In genomic region chr5:131379723-131380122, GRCh38 we compare ENCODE assay signal across 8 cellular contexts.
A peak's percentile ranks its signal among the peaks of the same experiment; 100 is the strongest.
DNase-seq lines count a peak whose midpoint lies in the region; ATAC-seq and TF ChIP-seq lines count a peak whose summit lies in the region.

No MANE protein-coding gene starts in this region.

- peak; percentile 49 for ATAC-seq in GM18909 (IDR thresholded peaks at IDR 0.05; ENCODE audit: poor library complexity, unreplicated experiment)
- ATAC-seq in HG03432 (IDR thresholded peaks at IDR 0.05; ENCODE audit: unreplicated experiment) = peak; percentile 44
- ATAC-seq in activated CD4-positive, CD25-positive, alpha-beta regulatory T cell treated with anti-CD3 and anti-CD28 coated beads, Interleukin-2, amount 50 U/mL, for 24 hours = peak; percentile 69 to 71

- DNase-seq in effector CD8-positive, alpha-beta T cell (lab: John Stamatoyannopoulos, UW) = peak; percentile 59
- DNase-seq in skeletal muscle cell (ENCODE audit: low read depth) (peak; percentile 22), Ammon's horn (ENCODE audit: low spot score) (no peak), NCI-H524 treated with DMSO at 0.1 percent for 48 hours (lab: John Stamatoyannopoulos, UW) (no peak), HEK293T (ENCODE audit: extremely low spot score) (no peak)

- POLR2A ChIA-PET in HEK293T (lab: Yijun Ruan, JAX) = no interaction called here

- H3K4me3 ChIP-seq in skeletal muscle cell (ENCODE audit: low read depth, low read length) = no peak overlapping the region

- CTCF ChIA-PET in HEK293T (lab: Yijun Ruan, JAX) = interaction anchor here (0.7 kb wide), 1 partner anchor 181 kb away, joined by 3 read pairs; no protein-coding TSS in a partner anchor

TF ChIP-seq in HEK293T, 16 proteins besides CTCF, POLR2A, EP300 and RAD21:
- no peak for TF ChIP-seq ZNF384 (IDR thresholded peaks at IDR 0.05)
- TF ChIP-seq PKNOX1 (IDR thresholded peaks at IDR 0.05) = no peak
- no peak for TF ChIP-seq SP1 (IDR thresholded peaks at IDR 0.05)
- TF ChIP-seq TARDBP (IDR thresholded peaks at IDR 0.05) = no peak
- TF ChIP-seq ELF4 (IDR thresholded peaks at IDR 0.05) = no peak
- TF ChIP-seq CTBP1 (IDR thresholded peaks at IDR 0.05; ENCODE audit: borderline replicate concordance) = no peak
- no peak for TF ChIP-seq NFRKB (IDR thresholded peaks at IDR 0.05)
- no peak for TF ChIP-seq FOXA1 (IDR thresholded peaks at IDR 0.05)
- TF ChIP-seq LEF1 (IDR thresholded peaks at IDR 0.05; ENCODE audit: borderline replicate concordance) = no peak
- no peak for TF ChIP-seq HDGF (IDR thresholded peaks at IDR 0.05; ENCODE audit: borderline replicate concordance)
- no peak for TF ChIP-seq ARNT (IDR thresholded peaks at IDR 0.05)
- TF ChIP-seq SUZ12 (IDR thresholded peaks at IDR 0.05) = no peak
- no peak for TF ChIP-seq FOXK2 (IDR thresholded peaks at IDR 0.05)
- TF ChIP-seq FOXM1 (IDR thresholded peaks at IDR 0.05; ENCODE audit: borderline replicate concordance) = no peak
TF ChIP-seq in HEK293T: peak in this region for 0.

Comparison
In these comparisons a context has a peak if more than half of its experiments do, and no peak if none do; other contexts are left out.
1. DNase-seq: peak in effector CD8-positive, alpha-beta T cell (single experiment) and skeletal muscle cell (single experiment); none in Ammon's horn (single experiment), NCI-H524 treated with DMSO at 0.1 percent for 48 hours (single experiment) and HEK293T (single experiment).
2. Peak in every context shown above with its lines, with median percentiles within 50 percentile points of each other: ATAC-seq.